2 cellular contexts compared by ENCODE assay signal in the genomic region with DNA sequence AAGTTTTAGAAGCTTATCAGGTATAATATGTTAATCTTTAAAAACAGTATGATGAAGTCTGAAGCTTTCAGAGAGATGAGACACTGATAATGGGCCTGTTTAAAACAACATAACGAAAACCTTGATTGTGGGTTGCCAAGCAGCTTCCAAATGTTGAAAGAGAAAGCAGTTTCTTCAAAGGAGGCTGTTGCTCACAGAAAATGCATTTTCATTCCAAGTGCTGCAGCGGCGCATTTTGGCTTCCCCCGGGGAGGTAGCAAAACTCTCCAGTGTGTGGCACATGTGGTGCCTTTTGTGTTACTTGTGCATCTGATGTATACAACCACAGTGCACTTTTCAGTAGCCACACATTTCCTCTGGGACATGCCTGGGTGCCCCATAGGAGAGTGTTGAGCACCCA.
TF ChIP-seq lines count a peak whose summit lies in the region.

No MANE protein-coding gene starts in this region.

TF ChIP-seq in liver, 16 proteins besides CTCF, POLR2A, EP300 and RAD21:
- TF ChIP-seq, protein P1, sequence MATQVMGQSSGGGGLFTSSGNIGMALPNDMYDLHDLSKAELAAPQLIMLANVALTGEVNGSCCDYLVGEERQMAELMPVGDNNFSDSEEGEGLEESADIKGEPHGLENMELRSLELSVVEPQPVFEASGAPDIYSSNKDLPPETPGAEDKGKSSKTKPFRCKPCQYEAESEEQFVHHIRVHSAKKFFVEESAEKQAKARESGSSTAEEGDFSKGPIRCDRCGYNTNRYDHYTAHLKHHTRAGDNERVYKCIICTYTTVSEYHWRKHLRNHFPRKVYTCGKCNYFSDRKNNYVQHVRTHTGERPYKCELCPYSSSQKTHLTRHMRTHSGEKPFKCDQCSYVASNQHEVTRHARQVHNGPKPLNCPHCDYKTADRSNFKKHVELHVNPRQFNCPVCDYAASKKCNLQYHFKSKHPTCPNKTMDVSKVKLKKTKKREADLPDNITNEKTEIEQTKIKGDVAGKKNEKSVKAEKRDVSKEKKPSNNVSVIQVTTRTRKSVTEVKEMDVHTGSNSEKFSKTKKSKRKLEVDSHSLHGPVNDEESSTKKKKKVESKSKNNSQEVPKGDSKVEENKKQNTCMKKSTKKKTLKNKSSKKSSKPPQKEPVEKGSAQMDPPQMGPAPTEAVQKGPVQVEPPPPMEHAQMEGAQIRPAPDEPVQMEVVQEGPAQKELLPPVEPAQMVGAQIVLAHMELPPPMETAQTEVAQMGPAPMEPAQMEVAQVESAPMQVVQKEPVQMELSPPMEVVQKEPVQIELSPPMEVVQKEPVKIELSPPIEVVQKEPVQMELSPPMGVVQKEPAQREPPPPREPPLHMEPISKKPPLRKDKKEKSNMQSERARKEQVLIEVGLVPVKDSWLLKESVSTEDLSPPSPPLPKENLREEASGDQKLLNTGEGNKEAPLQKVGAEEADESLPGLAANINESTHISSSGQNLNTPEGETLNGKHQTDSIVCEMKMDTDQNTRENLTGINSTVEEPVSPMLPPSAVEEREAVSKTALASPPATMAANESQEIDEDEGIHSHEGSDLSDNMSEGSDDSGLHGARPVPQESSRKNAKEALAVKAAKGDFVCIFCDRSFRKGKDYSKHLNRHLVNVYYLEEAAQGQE (IDR thresholded peaks at IDR 0.05) = no peak

TF ChIP-seq in HepG2, 621 proteins besides CTCF, POLR2A, EP300 and RAD21:
- TF ChIP-seq NCOA2 (CRISPR knock-in tag; IDR thresholded peaks at IDR 0.05) = no peak
- TF ChIP-seq, protein P2, sequence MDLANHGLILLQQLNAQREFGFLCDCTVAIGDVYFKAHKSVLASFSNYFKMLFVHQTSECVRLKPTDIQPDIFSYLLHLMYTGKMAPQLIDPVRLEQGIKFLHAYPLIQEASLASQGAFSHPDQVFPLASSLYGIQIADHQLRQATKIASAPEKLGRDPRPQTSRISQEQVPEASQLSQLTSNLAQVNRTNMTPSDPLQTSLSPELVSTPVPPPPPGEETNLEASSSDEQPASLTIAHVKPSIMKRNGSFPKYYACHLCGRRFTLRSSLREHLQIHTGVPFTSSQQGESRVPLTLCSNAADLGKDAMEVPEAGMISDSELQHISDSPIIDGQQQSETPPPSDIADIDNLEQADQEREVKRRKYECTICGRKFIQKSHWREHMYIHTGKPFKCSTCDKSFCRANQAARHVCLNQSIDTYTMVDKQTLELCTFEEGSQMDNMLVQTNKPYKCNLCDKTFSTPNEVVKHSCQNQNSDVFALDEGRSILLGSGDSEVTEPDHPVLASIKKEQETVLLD (CRISPR knock-in tag; IDR thresholded peaks at IDR 0.05; ENCODE audit: low read depth) = no peak
- TF ChIP-seq, protein P3, sequence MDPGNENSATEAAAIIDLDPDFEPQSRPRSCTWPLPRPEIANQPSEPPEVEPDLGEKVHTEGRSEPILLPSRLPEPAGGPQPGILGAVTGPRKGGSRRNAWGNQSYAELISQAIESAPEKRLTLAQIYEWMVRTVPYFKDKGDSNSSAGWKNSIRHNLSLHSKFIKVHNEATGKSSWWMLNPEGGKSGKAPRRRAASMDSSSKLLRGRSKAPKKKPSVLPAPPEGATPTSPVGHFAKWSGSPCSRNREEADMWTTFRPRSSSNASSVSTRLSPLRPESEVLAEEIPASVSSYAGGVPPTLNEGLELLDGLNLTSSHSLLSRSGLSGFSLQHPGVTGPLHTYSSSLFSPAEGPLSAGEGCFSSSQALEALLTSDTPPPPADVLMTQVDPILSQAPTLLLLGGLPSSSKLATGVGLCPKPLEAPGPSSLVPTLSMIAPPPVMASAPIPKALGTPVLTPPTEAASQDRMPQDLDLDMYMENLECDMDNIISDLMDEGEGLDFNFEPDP (CRISPR knock-in tag; conservative IDR thresholded peaks at IDR 0.05) = no peak
- TF ChIP-seq TCF12 (IDR thresholded peaks at IDR 0.05) = no peak
- TF ChIP-seq TCF12 (CRISPR knock-in tag; IDR thresholded peaks at IDR 0.05) = no peak
- no peak for TF ChIP-seq ZNF614 (CRISPR knock-in tag; IDR thresholded peaks at IDR 0.05; ENCODE audit: borderline replicate concordance)
- TF ChIP-seq, protein P4, sequence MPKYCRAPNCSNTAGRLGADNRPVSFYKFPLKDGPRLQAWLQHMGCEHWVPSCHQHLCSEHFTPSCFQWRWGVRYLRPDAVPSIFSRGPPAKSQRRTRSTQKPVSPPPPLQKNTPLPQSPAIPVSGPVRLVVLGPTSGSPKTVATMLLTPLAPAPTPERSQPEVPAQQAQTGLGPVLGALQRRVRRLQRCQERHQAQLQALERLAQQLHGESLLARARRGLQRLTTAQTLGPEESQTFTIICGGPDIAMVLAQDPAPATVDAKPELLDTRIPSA (CRISPR knock-in tag; IDR thresholded peaks at IDR 0.05; ENCODE audit: borderline replicate concordance) = no peak
- TF ChIP-seq, protein P5, sequence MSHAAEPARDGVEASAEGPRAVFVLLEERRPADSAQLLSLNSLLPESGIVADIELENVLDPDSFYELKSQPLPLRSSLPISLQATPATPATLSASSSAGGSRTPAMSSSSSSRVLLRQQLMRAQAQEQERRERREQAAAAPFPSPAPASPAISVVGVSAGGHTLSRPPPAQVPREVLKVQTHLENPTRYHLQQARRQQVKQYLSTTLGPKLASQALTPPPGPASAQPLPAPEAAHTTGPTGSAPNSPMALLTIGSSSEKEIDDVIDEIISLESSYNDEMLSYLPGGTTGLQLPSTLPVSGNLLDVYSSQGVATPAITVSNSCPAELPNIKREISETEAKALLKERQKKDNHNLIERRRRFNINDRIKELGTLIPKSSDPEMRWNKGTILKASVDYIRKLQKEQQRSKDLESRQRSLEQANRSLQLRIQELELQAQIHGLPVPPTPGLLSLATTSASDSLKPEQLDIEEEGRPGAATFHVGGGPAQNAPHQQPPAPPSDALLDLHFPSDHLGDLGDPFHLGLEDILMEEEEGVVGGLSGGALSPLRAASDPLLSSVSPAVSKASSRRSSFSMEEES (CRISPR knock-in tag; IDR thresholded peaks at IDR 0.05) = no peak
- TF ChIP-seq GPN1 (CRISPR knock-in tag; IDR thresholded peaks at IDR 0.05; ENCODE audit: borderline replicate concordance) = no peak
- no peak for TF ChIP-seq NFE2L2 (IDR thresholded peaks at IDR 0.05; ENCODE audit: low read length)
- TF ChIP-seq ZNF577 (CRISPR knock-in tag; IDR thresholded peaks at IDR 0.05; ENCODE audit: borderline replicate concordance, low read depth) = no peak
- no peak for TF ChIP-seq TSC22D2 (CRISPR knock-in tag; IDR thresholded peaks at IDR 0.05; ENCODE audit: borderline replicate concordance)
- TF ChIP-seq ZKSCAN5 (CRISPR knock-in tag; IDR thresholded peaks at IDR 0.05) = no peak
- TF ChIP-seq ZNF260 (CRISPR knock-in tag; IDR thresholded peaks at IDR 0.05; ENCODE audit: borderline replicate concordance, low read depth) = no peak
